ENCODE assay signal across 1 cellular context in the genomic region with DNA sequence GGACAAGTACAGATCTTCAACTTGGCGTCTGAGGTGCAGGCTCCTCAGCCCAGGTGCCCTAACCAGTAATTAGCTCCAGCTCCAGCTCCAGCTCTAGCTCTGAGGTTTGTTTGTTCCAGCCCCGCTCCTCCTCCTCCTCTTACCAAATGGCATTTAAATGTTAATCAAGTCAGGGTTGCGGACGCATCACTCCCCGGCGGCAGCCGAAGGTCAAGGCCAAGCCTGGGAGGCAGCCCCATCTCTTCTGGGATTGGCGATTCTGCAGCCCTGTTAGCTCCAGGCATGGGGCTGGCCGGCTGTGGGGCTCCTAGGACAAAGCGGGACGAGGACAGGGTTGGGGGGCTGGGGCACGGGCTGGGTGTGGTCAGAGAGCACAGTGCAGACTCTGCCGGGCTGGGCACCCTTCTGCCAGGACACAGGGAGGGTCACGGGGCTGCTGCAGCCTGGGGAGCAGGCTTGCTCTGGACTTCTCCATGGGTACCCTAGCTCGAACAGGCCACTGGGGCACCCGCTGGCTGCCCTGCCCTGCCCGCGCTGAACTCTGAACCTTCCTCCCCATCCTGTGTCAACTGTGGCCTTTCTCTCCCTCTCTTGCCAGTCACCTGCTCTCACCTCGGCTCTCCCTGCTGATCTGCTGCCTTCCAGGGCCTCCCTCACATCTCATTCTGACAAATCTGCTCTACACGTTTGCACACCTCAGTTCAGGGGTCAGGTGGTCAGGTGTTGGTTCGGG.
TF ChIP-seq lines count a peak whose summit lies in the region.

No MANE protein-coding gene starts in this region.

TF ChIP-seq in WTC11, 78 proteins besides CTCF, POLR2A, EP300 and RAD21 (continued from another document):
- TF ChIP-seq, protein P1, sequence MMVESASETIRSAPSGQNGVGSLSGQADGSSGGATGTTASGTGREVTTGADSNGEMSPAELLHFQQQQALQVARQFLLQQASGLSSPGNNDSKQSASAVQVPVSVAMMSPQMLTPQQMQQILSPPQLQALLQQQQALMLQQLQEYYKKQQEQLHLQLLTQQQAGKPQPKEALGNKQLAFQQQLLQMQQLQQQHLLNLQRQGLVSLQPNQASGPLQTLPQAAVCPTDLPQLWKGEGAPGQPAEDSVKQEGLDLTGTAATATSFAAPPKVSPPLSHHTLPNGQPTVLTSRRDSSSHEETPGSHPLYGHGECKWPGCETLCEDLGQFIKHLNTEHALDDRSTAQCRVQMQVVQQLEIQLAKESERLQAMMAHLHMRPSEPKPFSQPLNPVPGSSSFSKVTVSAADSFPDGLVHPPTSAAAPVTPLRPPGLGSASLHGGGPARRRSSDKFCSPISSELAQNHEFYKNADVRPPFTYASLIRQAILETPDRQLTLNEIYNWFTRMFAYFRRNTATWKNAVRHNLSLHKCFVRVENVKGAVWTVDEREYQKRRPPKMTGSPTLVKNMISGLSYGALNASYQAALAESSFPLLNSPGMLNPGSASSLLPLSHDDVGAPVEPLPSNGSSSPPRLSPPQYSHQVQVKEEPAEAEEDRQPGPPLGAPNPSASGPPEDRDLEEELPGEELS (CRISPR knock-in tag; IDR thresholded peaks at IDR 0.05) = peak; percentile 80; the same call in 1 of the 2 replicates
- TF ChIP-seq ETV6 (CRISPR knock-in tag; IDR thresholded peaks at IDR 0.05) (peak; percentile 66; the same call in 1 of the 2 replicates), ERG (CRISPR knock-in tag; IDR thresholded peaks at IDR 0.05) (no peak), ZNF532 (CRISPR knock-in tag; IDR thresholded peaks at IDR 0.05; ENCODE audit: borderline replicate concordance) (no peak), TEAD1 (CRISPR knock-in tag; IDR thresholded peaks at IDR 0.05) (peak; percentile 34; the same call in 1 of the 2 replicates), ZNF121 (CRISPR knock-in tag; IDR thresholded peaks at IDR 0.05) (no peak), FOXK1 (CRISPR knock-in tag; IDR thresholded peaks at IDR 0.05) (0 out of 2 replicates have a peak, but pooled peaks have one; percentile 59)
